2 cellular contexts compared by ENCODE assay signal in genomic region chr5:175484322-175484721, GRCh38.
TF ChIP-seq lines count a peak whose summit lies in the region.

No MANE protein-coding gene starts in this region.

TF ChIP-seq in K562, 482 proteins besides CTCF, POLR2A, EP300 and RAD21 (continues in another document):
- no peak for TF ChIP-seq ARNT (IDR thresholded peaks at IDR 0.05)
- TF ChIP-seq, protein P1, sequence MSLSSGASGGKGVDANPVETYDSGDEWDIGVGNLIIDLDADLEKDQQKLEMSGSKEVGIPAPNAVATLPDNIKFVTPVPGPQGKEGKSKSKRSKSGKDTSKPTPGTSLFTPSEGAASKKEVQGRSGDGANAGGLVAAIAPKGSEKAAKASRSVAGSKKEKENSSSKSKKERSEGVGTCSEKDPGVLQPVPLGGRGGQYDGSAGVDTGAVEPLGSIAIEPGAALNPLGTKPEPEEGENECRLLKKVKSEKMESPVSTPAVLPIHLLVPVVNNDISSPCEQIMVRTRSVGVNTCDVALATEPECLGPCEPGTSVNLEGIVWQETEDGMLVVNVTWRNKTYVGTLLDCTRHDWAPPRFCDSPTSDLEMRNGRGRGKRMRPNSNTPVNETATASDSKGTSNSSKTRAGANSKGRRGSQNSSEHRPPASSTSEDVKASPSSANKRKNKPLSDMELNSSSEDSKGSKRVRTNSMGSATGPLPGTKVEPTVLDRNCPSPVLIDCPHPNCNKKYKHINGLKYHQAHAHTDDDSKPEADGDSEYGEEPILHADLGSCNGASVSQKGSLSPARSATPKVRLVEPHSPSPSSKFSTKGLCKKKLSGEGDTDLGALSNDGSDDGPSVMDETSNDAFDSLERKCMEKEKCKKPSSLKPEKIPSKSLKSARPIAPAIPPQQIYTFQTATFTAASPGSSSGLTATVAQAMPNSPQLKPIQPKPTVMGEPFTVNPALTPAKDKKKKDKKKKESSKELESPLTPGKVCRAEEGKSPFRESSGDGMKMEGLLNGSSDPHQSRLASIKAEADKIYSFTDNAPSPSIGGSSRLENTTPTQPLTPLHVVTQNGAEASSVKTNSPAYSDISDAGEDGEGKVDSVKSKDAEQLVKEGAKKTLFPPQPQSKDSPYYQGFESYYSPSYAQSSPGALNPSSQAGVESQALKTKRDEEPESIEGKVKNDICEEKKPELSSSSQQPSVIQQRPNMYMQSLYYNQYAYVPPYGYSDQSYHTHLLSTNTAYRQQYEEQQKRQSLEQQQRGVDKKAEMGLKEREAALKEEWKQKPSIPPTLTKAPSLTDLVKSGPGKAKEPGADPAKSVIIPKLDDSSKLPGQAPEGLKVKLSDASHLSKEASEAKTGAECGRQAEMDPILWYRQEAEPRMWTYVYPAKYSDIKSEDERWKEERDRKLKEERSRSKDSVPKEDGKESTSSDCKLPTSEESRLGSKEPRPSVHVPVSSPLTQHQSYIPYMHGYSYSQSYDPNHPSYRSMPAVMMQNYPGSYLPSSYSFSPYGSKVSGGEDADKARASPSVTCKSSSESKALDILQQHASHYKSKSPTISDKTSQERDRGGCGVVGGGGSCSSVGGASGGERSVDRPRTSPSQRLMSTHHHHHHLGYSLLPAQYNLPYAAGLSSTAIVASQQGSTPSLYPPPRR (CRISPR knock-in tag; IDR thresholded peaks at IDR 0.05; ENCODE audit: borderline replicate concordance), result no peak
- TF ChIP-seq JUNB (CRISPR knock-in tag; conservative IDR thresholded peaks at IDR 0.05), result no peak
- peak; percentile 74 for TF ChIP-seq RBM22 (IDR thresholded peaks at IDR 0.05; ENCODE audit: low read depth, low read length, poor library complexity, severe bottlenecking)
- TF ChIP-seq, protein P2, sequence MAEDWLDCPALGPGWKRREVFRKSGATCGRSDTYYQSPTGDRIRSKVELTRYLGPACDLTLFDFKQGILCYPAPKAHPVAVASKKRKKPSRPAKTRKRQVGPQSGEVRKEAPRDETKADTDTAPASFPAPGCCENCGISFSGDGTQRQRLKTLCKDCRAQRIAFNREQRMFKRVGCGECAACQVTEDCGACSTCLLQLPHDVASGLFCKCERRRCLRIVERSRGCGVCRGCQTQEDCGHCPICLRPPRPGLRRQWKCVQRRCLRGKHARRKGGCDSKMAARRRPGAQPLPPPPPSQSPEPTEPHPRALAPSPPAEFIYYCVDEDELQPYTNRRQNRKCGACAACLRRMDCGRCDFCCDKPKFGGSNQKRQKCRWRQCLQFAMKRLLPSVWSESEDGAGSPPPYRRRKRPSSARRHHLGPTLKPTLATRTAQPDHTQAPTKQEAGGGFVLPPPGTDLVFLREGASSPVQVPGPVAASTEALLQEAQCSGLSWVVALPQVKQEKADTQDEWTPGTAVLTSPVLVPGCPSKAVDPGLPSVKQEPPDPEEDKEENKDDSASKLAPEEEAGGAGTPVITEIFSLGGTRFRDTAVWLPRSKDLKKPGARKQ (CRISPR knock-in tag; IDR thresholded peaks at IDR 0.05), result no peak
- TF ChIP-seq ARID3B (CRISPR knock-in tag; IDR thresholded peaks at IDR 0.05; ENCODE audit: borderline replicate concordance), result no peak
- TF ChIP-seq ZNF253 (CRISPR knock-in tag; conservative IDR thresholded peaks at IDR 0.05), result no peak
- no peak for TF ChIP-seq THRAP3 (IDR thresholded peaks at IDR 0.05; ENCODE audit: borderline replicate concordance)
- no peak for TF ChIP-seq CUX1 (CRISPR knock-in tag; IDR thresholded peaks at IDR 0.05)
- peak; percentile 62; the same call in 1 of the 2 replicates for TF ChIP-seq RBFOX2 (IDR thresholded peaks at IDR 0.05; ENCODE audit: low read depth, low read length)
- TF ChIP-seq RNF2 (IDR thresholded peaks at IDR 0.05), result no peak
- TF ChIP-seq U2AF2 (optimal IDR thresholded peaks at IDR 0.05; ENCODE audit: low read depth, low read length), result no peak

TF ChIP-seq in GM23338, 12 proteins besides CTCF, POLR2A, EP300 and RAD21:
- TF ChIP-seq ZNF331 (CRISPR knock-in tag; IDR thresholded peaks at IDR 0.05; ENCODE audit: low read depth), result no peak
